1 cellular context compared by ENCODE assay signal in the genomic region with DNA sequence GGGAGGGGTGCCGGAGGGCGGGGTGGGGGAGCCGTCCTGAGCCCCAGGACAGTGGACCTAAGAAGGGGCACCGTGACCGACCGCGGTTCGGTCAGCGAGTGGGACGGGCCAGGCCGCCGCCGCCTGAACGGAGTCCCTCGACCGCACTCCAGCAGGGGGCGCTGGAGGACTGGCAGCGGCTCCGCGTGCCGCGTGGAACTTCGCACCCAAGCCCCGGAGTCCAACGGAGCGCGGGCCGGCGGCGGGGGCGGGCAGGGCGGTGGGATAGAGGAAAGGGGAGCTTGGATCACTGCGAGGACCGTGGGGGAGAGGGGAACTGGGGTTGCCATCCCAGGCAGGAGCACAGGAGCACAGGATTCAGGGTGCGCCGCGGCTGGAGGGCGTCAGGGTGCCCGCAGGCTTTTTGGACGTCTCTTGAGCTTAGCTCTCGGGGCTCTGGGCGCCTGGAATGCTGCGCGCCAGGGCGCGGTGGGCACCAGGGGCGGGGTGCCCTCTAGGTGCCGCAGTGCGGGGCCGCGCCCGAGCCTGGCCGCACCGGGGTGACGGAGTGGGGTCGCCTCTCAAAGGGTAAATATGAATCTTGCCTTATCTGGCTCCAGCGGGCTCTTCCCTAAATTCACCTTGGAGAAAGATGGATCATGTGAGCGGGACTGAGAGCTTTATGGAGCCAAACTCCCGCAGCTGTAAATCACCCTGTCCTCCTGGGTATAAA.
TF ChIP-seq lines count a peak whose summit lies in the region.

No MANE protein-coding gene starts in this region.

TF ChIP-seq in HepG2, 621 proteins besides CTCF, POLR2A, EP300 and RAD21 (continued from another document and continues in another):
- TF ChIP-seq, protein P1, sequence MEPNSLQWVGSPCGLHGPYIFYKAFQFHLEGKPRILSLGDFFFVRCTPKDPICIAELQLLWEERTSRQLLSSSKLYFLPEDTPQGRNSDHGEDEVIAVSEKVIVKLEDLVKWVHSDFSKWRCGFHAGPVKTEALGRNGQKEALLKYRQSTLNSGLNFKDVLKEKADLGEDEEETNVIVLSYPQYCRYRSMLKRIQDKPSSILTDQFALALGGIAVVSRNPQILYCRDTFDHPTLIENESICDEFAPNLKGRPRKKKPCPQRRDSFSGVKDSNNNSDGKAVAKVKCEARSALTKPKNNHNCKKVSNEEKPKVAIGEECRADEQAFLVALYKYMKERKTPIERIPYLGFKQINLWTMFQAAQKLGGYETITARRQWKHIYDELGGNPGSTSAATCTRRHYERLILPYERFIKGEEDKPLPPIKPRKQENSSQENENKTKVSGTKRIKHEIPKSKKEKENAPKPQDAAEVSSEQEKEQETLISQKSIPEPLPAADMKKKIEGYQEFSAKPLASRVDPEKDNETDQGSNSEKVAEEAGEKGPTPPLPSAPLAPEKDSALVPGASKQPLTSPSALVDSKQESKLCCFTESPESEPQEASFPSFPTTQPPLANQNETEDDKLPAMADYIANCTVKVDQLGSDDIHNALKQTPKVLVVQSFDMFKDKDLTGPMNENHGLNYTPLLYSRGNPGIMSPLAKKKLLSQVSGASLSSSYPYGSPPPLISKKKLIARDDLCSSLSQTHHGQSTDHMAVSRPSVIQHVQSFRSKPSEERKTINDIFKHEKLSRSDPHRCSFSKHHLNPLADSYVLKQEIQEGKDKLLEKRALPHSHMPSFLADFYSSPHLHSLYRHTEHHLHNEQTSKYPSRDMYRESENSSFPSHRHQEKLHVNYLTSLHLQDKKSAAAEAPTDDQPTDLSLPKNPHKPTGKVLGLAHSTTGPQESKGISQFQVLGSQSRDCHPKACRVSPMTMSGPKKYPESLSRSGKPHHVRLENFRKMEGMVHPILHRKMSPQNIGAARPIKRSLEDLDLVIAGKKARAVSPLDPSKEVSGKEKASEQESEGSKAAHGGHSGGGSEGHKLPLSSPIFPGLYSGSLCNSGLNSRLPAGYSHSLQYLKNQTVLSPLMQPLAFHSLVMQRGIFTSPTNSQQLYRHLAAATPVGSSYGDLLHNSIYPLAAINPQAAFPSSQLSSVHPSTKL (CRISPR knock-in tag; IDR thresholded peaks at IDR 0.05): peak; percentile 36; the same call in 1 of the 2 replicates
- TF ChIP-seq, protein P2, sequence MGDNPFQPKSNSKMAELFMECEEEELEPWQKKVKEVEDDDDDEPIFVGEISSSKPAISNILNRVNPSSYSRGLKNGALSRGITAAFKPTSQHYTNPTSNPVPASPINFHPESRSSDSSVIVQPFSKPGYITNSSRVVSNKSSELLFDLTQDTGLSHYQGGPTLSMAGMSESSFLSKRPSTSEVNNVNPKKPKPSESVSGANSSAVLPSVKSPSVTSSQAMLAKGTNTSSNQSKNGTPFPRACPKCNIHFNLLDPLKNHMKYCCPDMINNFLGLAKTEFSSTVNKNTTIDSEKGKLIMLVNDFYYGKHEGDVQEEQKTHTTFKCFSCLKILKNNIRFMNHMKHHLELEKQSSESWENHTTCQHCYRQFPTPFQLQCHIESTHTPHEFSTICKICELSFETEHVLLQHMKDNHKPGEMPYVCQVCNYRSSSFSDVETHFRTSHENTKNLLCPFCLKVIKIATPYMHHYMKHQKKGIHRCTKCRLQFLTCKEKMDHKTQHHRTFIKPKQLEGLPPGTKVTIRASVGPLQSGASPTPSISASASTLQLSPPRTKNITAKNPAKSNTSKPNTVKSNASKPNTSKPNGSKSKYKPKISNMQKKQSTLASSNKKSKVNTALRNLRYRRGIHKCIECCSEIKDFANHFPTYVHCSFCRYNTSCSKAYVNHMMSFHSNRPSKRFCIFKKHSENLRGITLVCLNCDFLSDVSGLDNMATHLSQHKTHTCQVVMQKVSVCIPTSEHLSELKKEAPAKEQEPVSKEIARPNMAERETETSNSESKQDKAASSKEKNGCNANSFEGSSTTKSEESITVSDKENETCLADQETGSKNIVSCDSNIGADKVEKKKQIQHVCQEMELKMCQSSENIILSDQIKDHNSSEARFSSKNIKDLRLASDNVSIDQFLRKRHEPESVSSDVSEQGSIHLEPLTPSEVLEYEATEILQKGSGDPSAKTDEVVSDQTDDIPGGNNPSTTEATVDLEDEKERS (CRISPR knock-in tag; IDR thresholded peaks at IDR 0.05): no peak
- TF ChIP-seq AHR (CRISPR knock-in tag; IDR thresholded peaks at IDR 0.05): 0 out of 2 replicates have a peak, but pooled peaks have one; percentile 54
- peak; percentile 61; the same call in 1 of the 2 replicates for TF ChIP-seq ZNF768 (CRISPR knock-in tag; IDR thresholded peaks at IDR 0.05)
- TF ChIP-seq IRX3 (CRISPR knock-in tag; IDR thresholded peaks at IDR 0.05; ENCODE audit: borderline replicate concordance, low read depth): peak; percentile 63; the same call in 1 of the 2 replicates
- no peak for TF ChIP-seq ATRX (CRISPR knock-in tag; IDR thresholded peaks at IDR 0.05; ENCODE audit: borderline replicate concordance)
- TF ChIP-seq, protein P3, sequence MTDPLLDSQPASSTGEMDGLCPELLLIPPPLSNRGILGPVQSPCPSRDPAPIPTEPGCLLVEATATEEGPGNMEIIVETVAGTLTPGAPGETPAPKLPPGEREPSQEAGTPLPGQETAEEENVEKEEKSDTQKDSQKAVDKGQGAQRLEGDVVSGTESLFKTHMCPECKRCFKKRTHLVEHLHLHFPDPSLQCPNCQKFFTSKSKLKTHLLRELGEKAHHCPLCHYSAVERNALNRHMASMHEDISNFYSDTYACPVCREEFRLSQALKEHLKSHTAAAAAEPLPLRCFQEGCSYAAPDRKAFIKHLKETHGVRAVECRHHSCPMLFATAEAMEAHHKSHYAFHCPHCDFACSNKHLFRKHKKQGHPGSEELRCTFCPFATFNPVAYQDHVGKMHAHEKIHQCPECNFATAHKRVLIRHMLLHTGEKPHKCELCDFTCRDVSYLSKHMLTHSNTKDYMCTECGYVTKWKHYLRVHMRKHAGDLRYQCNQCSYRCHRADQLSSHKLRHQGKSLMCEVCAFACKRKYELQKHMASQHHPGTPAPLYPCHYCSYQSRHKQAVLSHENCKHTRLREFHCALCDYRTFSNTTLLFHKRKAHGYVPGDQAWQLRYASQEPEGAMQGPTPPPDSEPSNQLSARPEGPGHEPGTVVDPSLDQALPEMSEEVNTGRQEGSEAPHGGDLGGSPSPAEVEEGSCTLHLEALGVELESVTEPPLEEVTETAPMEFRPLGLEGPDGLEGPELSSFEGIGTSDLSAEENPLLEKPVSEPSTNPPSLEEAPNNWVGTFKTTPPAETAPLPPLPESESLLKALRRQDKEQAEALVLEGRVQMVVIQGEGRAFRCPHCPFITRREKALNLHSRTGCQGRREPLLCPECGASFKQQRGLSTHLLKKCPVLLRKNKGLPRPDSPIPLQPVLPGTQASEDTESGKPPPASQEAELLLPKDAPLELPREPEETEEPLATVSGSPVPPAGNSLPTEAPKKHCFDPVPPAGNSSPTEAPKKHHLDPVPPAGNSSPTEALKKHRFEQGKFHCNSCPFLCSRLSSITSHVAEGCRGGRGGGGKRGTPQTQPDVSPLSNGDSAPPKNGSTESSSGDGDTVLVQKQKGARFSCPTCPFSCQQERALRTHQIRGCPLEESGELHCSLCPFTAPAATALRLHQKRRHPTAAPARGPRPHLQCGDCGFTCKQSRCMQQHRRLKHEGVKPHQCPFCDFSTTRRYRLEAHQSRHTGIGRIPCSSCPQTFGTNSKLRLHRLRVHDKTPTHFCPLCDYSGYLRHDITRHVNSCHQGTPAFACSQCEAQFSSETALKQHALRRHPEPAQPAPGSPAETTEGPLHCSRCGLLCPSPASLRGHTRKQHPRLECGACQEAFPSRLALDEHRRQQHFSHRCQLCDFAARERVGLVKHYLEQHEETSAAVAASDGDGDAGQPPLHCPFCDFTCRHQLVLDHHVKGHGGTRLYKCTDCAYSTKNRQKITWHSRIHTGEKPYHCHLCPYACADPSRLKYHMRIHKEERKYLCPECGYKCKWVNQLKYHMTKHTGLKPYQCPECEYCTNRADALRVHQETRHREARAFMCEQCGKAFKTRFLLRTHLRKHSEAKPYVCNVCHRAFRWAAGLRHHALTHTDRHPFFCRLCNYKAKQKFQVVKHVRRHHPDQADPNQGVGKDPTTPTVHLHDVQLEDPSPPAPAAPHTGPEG (CRISPR knock-in tag; IDR thresholded peaks at IDR 0.05): no peak
- no peak for TF ChIP-seq SCMH1 (CRISPR knock-in tag; IDR thresholded peaks at IDR 0.05; ENCODE audit: borderline replicate concordance)
- peak; percentile 68; the same call in 1 of the 2 replicates for TF ChIP-seq ZBTB7B (CRISPR knock-in tag; IDR thresholded peaks at IDR 0.05)
- no peak for TF ChIP-seq PRPF4 (IDR thresholded peaks at IDR 0.05; ENCODE audit: low read depth, low read length, poor library complexity, severe bottlenecking)
- TF ChIP-seq SKI (IDR thresholded peaks at IDR 0.05; ENCODE audit: partially characterized antibody): no peak
- no peak for TF ChIP-seq DMTF1 (CRISPR knock-in tag; IDR thresholded peaks at IDR 0.05)
- TF ChIP-seq KDM2A (CRISPR knock-in tag; IDR thresholded peaks at IDR 0.05; ENCODE audit: borderline replicate concordance, low read depth): peak; percentile 91
- no peak for TF ChIP-seq SALL2 (CRISPR knock-in tag; IDR thresholded peaks at IDR 0.05)
- no peak for TF ChIP-seq POGZ (CRISPR knock-in tag; IDR thresholded peaks at IDR 0.05)
- no peak for TF ChIP-seq MATR3 (CRISPR knock-in tag; IDR thresholded peaks at IDR 0.05)
- no peak for TF ChIP-seq ZNF367 (CRISPR knock-in tag; IDR thresholded peaks at IDR 0.05; ENCODE audit: borderline replicate concordance)
- no peak for TF ChIP-seq ZFP1 (CRISPR knock-in tag; IDR thresholded peaks at IDR 0.05)
- no peak for TF ChIP-seq ZNF83 (CRISPR knock-in tag; IDR thresholded peaks at IDR 0.05; ENCODE audit: borderline replicate concordance)
- no peak for TF ChIP-seq CENPX (CRISPR knock-in tag; IDR thresholded peaks at IDR 0.05)
- TF ChIP-seq TCF7L2 (IDR thresholded peaks at IDR 0.05; ENCODE audit: low read depth, low read length): no peak
- TF ChIP-seq ESRRA (CRISPR knock-in tag; IDR thresholded peaks at IDR 0.05; ENCODE audit: low read depth): no peak
- 0 out of 2 replicates have a peak, but pooled peaks have one; percentile 26 for TF ChIP-seq GATAD1 (CRISPR knock-in tag; IDR thresholded peaks at IDR 0.05)
- peak; percentile 76; the same call in 1 of the 2 replicates for TF ChIP-seq REL (CRISPR knock-in tag; conservative IDR thresholded peaks at IDR 0.05)
- TF ChIP-seq RNF2 (conservative IDR thresholded peaks at IDR 0.05; ENCODE audit: low read depth): no peak
- TF ChIP-seq, protein P4, sequence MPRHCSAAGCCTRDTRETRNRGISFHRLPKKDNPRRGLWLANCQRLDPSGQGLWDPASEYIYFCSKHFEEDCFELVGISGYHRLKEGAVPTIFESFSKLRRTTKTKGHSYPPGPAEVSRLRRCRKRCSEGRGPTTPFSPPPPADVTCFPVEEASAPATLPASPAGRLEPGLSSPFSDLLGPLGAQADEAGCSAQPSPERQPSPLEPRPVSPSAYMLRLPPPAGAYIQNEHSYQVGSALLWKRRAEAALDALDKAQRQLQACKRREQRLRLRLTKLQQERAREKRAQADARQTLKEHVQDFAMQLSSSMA (CRISPR knock-in tag; IDR thresholded peaks at IDR 0.05): no peak
- no peak for TF ChIP-seq STAT6 (CRISPR knock-in tag; IDR thresholded peaks at IDR 0.05; ENCODE audit: borderline replicate concordance)
- TF ChIP-seq CCDC6 (CRISPR knock-in tag; IDR thresholded peaks at IDR 0.05): no peak
- no peak for TF ChIP-seq GATA4 (IDR thresholded peaks at IDR 0.05; ENCODE audit: borderline replicate concordance, low read depth)
- TF ChIP-seq, protein P5, sequence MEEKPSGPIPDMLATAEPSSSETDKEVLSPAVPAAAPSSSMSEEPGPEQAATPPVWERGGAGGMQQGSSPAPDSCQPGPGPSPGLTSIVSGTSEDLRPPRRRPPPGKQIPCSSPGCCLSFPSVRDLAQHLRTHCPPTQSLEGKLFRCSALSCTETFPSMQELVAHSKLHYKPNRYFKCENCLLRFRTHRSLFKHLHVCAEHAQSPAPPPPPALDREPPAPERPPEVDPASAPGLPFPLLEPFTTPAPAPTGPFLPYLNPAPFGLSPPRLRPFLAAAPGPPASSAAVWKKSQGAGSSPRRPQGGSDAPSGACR (CRISPR knock-in tag; IDR thresholded peaks at IDR 0.05): peak; percentile 73; the same call in 1 of the 2 replicates
- no peak for TF ChIP-seq IRF1 (CRISPR knock-in tag; IDR thresholded peaks at IDR 0.05; ENCODE audit: low read depth)
- no peak for TF ChIP-seq ZNF335 (CRISPR knock-in tag; IDR thresholded peaks at IDR 0.05)
- TF ChIP-seq ZNF446 (CRISPR knock-in tag; IDR thresholded peaks at IDR 0.05): no peak; the same call in 1 of the 2 replicates
